Comparison of ENCODE assay signal across 13 cellular contexts in the genomic region with DNA sequence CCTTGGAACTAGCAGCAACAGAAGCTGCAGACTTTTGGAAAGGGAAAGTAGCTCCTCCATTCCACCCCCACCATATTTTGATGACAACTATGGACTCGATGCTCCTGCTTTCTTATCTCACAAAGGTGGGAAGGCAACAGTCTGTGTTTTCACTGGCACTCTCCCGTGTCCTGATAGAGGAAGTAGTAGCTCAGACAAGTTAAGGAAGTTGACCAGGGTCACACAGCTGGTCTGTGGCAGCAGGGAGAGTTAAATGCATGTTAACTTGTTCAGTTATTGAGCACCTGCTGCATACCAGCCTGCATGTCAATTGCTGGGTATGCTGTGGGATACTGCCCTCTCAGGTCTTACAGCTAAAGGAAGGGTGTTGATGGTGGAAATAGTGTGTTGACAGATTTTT. TPM values are rescaled to one million over a fixed set of nuclear protein-coding genes. Genes with fewer than 3 reads are reported as not detected.
DNase-seq lines count a peak whose midpoint lies in the region; ATAC-seq and TF ChIP-seq lines count a peak whose summit lies in the region.
"Had no signal": no experiment of that assay in that cellular context is flagged by ENCODE, and none has a peak within 500 bp of the region (broad histone marks: within the 10 kb centered on the region; RNA-seq: fewer than 3 reads in every experiment).

No MANE protein-coding gene starts in this region.

- TF ChIP-seq CTCF in OCI-LY7 (conservative IDR thresholded peaks at IDR 0.05; ENCODE audit: low read length) (no peak), coronary artery (IDR thresholded peaks at IDR 0.05) (no peak)

- H3K9me3 Mint-ChIP-seq in activated T-cell treated with anti-CD3 and anti-CD28 coated beads, Interleukin-2, amount 50 U/mL, for 72 hours = no peaks in the 10 kb centered on the region
- no peaks in the 10 kb centered on the region for H3K9me3 Mint-ChIP-seq in dendritic cell treated with granulocyte-macrophage colony-stimulating factor and Interleukin-4, amounts not matched to agents 40 ng/mL and 50 ng/mL, for 4 days
- no peaks in the 10 kb centered on the region for H3K9me3 Mint-ChIP-seq in stimulated activated naive B cell treated with anti-CD40 and anti-IgM and Interleukin-4, amounts not matched to agents 10 μg/mL and 1 μg/mL and 100 μg/mL, for 72 hours
- H3K9me3 Mint-ChIP-seq: WTC11 had no signal

- H3K4me3 ChIP-seq in OCI-LY7 (ENCODE audit: low read depth, low read length, poor library complexity, severe bottlenecking) (peak overlapping the region; percentile 40), coronary artery (no peak overlapping the region)
- H3K4me3 ChIP-seq: MG63 had no signal

- peaks cover 86% of the 10 kb centered on the region for H3K4me1 Mint-ChIP-seq in activated T-cell treated with anti-CD3 and anti-CD28 coated beads, Interleukin-2, amount 50 U/mL, for 72 hours (ENCODE audit: low read depth)
- H3K4me1 Mint-ChIP-seq in dendritic cell treated with granulocyte-macrophage colony-stimulating factor and Interleukin-4, amounts not matched to agents 40 ng/mL and 50 ng/mL, for 4 days (ENCODE audit: low read depth) = peaks cover 81% of the 10 kb centered on the region
- H3K4me1 Mint-ChIP-seq in stimulated activated naive B cell treated with anti-CD40 and anti-IgM and Interleukin-4, amounts not matched to agents 10 μg/mL and 1 μg/mL and 100 μg/mL, for 72 hours = peaks cover 63 to 81% of the 10 kb centered on the region in 2 donors

- H3K9me2 ChIP-seq in OCI-LY7 (ENCODE audit: insufficient read depth, low read length) = no peaks in the 10 kb centered on the region

- H4K20me1 ChIP-seq in OCI-LY7 (ENCODE audit: insufficient read depth, low read length) = peaks cover 8% of the 10 kb centered on the region; the same call in 1 of the 2 replicates

- no peaks in the 10 kb centered on the region for H3K79me2 ChIP-seq in OCI-LY7 (ENCODE audit: insufficient read depth, low read depth, low read length)

- POLR2A ChIA-PET in OCI-LY7 (lab: Charles Lee) = interaction anchor here (0.5 to 2.6 kb wide), 5 partner anchors 10 to 113 kb away, joined by 3 to 16 read pairs (median 5); no protein-coding TSS in a partner anchor

- DNase-seq in activated T-cell treated with anti-CD3 and anti-CD28 coated beads, Interleukin-2, amount 50 U/mL, for 72 hours = no peak
- DNase-seq in activated T-cell treated with anti-CD3 and anti-CD28 coated beads for 4 hours (no peak), OCI-LY7 (ENCODE audit: low spot score) (peak; percentile 30), ureter (ENCODE audit: low spot score) (no peak), coronary artery (ENCODE audit: low spot score) (no peak)
- DNase-seq in stimulated activated naive B cell treated with anti-CD40 and anti-IgM and Interleukin-4, amounts not matched to agents 10 μg/mL and 1 μg/mL and 100 μg/mL, for 72 hours = peak; percentile 45
- DNase-seq: cerebellar nuclear complex, islet precursor cell, MG63, NCI-H446 had no signal

- intact Hi-C loops in OCI-LY7 (cut with micrococcal nuclease; ENCODE audit: unreplicated experiment) = no loop called here
- intact Hi-C loops in dendritic cell treated with granulocyte-macrophage colony-stimulating factor and Interleukin-4, amounts not matched to agents 40 ng/mL and 50 ng/mL, for 4 days (cut with micrococcal nuclease) = loop anchor here (5.0 kb wide), 1 partner anchor 35 kb away; the partner anchor contains the start of gene BHLHE40

- peak overlapping the region; percentile 81 for H3K4me2 ChIP-seq in OCI-LY7 (ENCODE audit: low read length)

- H2AFZ ChIP-seq in OCI-LY7 (ENCODE audit: low read length) = no peak overlapping the region

- peaks cover 12% of the 10 kb centered on the region for H3K27me3 Mint-ChIP-seq in activated T-cell treated with anti-CD3 and anti-CD28 coated beads, Interleukin-2, amount 50 U/mL, for 72 hours (ENCODE audit: low read depth)
- H3K27me3 Mint-ChIP-seq in dendritic cell treated with granulocyte-macrophage colony-stimulating factor and Interleukin-4, amounts not matched to agents 40 ng/mL and 50 ng/mL, for 4 days = no peaks in the 10 kb centered on the region
- H3K27me3 Mint-ChIP-seq in stimulated activated naive B cell treated with anti-CD40 and anti-IgM and Interleukin-4, amounts not matched to agents 10 μg/mL and 1 μg/mL and 100 μg/mL, for 72 hours = no peaks in the 10 kb centered on the region

- H3K27ac ChIP-seq in OCI-LY7 (ENCODE audit: low read depth, low read length, poor library complexity, severe bottlenecking) (peak overlapping the region; percentile 62), coronary artery (no peak overlapping the region)

- no peak for ATAC-seq in activated T-cell treated with anti-CD3 and anti-CD28 coated beads, Interleukin-2, amount 50 U/mL, for 72 hours (replicated peaks in 1 of 2)
- ATAC-seq in stimulated activated naive B cell treated with anti-CD40 and anti-IgM and Interleukin-4, amounts not matched to agents 10 μg/mL and 1 μg/mL and 100 μg/mL, for 72 hours (replicated peaks) = peak; percentile 1 to 8
- ATAC-seq in HG03439 (IDR thresholded peaks at IDR 0.05; ENCODE audit: unreplicated experiment) = no peak

- no peaks in the 10 kb centered on the region for H3K36me3 Mint-ChIP-seq in activated T-cell treated with anti-CD3 and anti-CD28 coated beads, Interleukin-2, amount 50 U/mL, for 72 hours (ENCODE audit: insufficient read depth in 2 of 2)
- H3K36me3 Mint-ChIP-seq in dendritic cell treated with granulocyte-macrophage colony-stimulating factor and Interleukin-4, amounts not matched to agents 40 ng/mL and 50 ng/mL, for 4 days (ENCODE audit: low read depth) = no peaks in the 10 kb centered on the region
- peaks cover 0 to 1% of the 10 kb centered on the region in 2 donors for H3K36me3 Mint-ChIP-seq in stimulated activated naive B cell treated with anti-CD40 and anti-IgM and Interleukin-4, amounts not matched to agents 10 μg/mL and 1 μg/mL and 100 μg/mL, for 72 hours
- H3K36me3 Mint-ChIP-seq: WTC11 had no signal

- no TSS peak for BruUV-seq in OCI-LY7 (replicated peaks; lab: Mats Ljungman, UMichigan)

- H3K9me3 ChIP-seq in OCI-LY7 (ENCODE audit: low read length) = no peaks in the 10 kb centered on the region
- H3K9me3 ChIP-seq: MG63 had no signal

- H3K36me3 ChIP-seq in OCI-LY7 (ENCODE audit: insufficient read depth, low read length) = no peaks in the 10 kb centered on the region
- H3K36me3 ChIP-seq: MG63 had no signal

- CTCF ChIA-PET in OCI-LY7 (lab: Charles Lee; ENCODE audit: unreplicated experiment) = no interaction called here

- peak overlapping the region; percentile 1 to 42 for H3K4me3 Mint-ChIP-seq in activated T-cell treated with anti-CD3 and anti-CD28 coated beads, Interleukin-2, amount 50 U/mL, for 72 hours
- H3K4me3 Mint-ChIP-seq in dendritic cell treated with granulocyte-macrophage colony-stimulating factor and Interleukin-4, amounts not matched to agents 40 ng/mL and 50 ng/mL, for 4 days = peak overlapping the region; percentile 24
- peak overlapping the region; percentile 61 to 62 for H3K4me3 Mint-ChIP-seq in stimulated activated naive B cell treated with anti-CD40 and anti-IgM and Interleukin-4, amounts not matched to agents 10 μg/mL and 1 μg/mL and 100 μg/mL, for 72 hours
- H3K4me3 Mint-ChIP-seq: WTC11 had no signal

- peaks cover 53% of the 10 kb centered on the region for H3K4me1 ChIP-seq in OCI-LY7 (ENCODE audit: insufficient read depth, low read length, poor library complexity, severe bottlenecking)

- H3K27ac Mint-ChIP-seq in activated T-cell treated with anti-CD3 and anti-CD28 coated beads, Interleukin-2, amount 50 U/mL, for 72 hours = peak overlapping the region; percentile 12
- H3K27ac Mint-ChIP-seq in dendritic cell treated with granulocyte-macrophage colony-stimulating factor and Interleukin-4, amounts not matched to agents 40 ng/mL and 50 ng/mL, for 4 days = peak overlapping the region; percentile 94
- peak overlapping the region; percentile 99 for H3K27ac Mint-ChIP-seq in stimulated activated naive B cell treated with anti-CD40 and anti-IgM and Interleukin-4, amounts not matched to agents 10 μg/mL and 1 μg/mL and 100 μg/mL, for 72 hours
- H3K27ac Mint-ChIP-seq: WTC11 had no signal

RNA-seq across cellular contexts. Expression of gene BHLHE40, which starts 33.2 kb away (rescaled TPM):
- 100 to 1,000 TPM; 303 to 440 TPM for total RNA-seq in activated T-cell treated with anti-CD3 and anti-CD28 coated beads, Interleukin-2, amount 50 U/mL, for 72 hours
- total RNA-seq in OCI-LY7 (2014; rRNA removed; shearing (Covaris generic)) = 0.05 and 0.35 TPM in 2 replicates
- total RNA-seq in OCI-LY7 (2022) (0.11 TPM in 1 of 2 replicates, not detected in the other), ureter (206 TPM)

Comparison
In these comparisons a context has a peak if more than half of its experiments do, and no peak if none do; other contexts are left out.
1. ATAC-seq: peak in stimulated activated naive B cell treated with anti-CD40 and anti-IgM and Interleukin-4, amounts not matched to agents 10 μg/mL and 1 μg/mL and 100 μg/mL, for 72 hours (2 of 2); none in activated T-cell treated with anti-CD3 and anti-CD28 coated beads, Interleukin-2, amount 50 U/mL, for 72 hours (0 of 2) and HG03439 (single experiment).
2. DNase-seq: peak in OCI-LY7 (single experiment) and stimulated activated naive B cell treated with anti-CD40 and anti-IgM and Interleukin-4, amounts not matched to agents 10 μg/mL and 1 μg/mL and 100 μg/mL, for 72 hours (single experiment); none in activated T-cell treated with anti-CD3 and anti-CD28 coated beads, Interleukin-2, amount 50 U/mL, for 72 hours (0 of 2), activated T-cell treated with anti-CD3 and anti-CD28 coated beads for 4 hours (single experiment), ureter (single experiment) and coronary artery (single experiment).
3. H3K27ac Mint-ChIP-seq: peak in every context shown above with its lines; median percentile 99 in stimulated activated naive B cell treated with anti-CD40 and anti-IgM and Interleukin-4, amounts not matched to agents 10 μg/mL and 1 μg/mL and 100 μg/mL, for 72 hours; 94 in dendritic cell treated with granulocyte-macrophage colony-stimulating factor and Interleukin-4, amounts not matched to agents 40 ng/mL and 50 ng/mL, for 4 days; 12 in activated T-cell treated with anti-CD3 and anti-CD28 coated beads, Interleukin-2, amount 50 U/mL, for 72 hours.
4. RNA of gene BHLHE40, which starts 33.2 kb away (total RNA-seq): 303 to 440 TPM in activated T-cell treated with anti-CD3 and anti-CD28 coated beads, Interleukin-2, amount 50 U/mL, for 72 hours and 206 TPM in ureter (single experiment); 0.05 to 0.35 TPM in OCI-LY7; every median in the first group is over 100 times any median in the second.
5. Peak in every context shown above with its lines, with median percentiles within 50 percentile points of each other: H3K4me3 Mint-ChIP-seq.